In genomic region chr22:31092161-31092560, GRCh38 we compare ENCODE assay signal across 24 cellular contexts. TPM values are rescaled to one million over a fixed set of nuclear protein-coding genes. Genes with fewer than 3 reads are reported as not detected.
DNase-seq lines count a peak whose midpoint lies in the region; ATAC-seq lines count a peak whose summit lies in the region.
"Had no signal": no experiment of that assay in that cellular context is flagged by ENCODE, and none has a peak within 500 bp of the region (broad histone marks: within the 10 kb centered on the region; RNA-seq: fewer than 3 reads in every experiment).

No MANE protein-coding gene starts in this region.

- intact Hi-C loops in right cardiac atrium (cut with DNase I) (loop anchor here in 2 of 4 donors (5.0 kb wide), 1 partner anchor 55 kb away; no protein-coding TSS in a partner anchor), Right ventricle myocardium inferior (cut with DNase I) (no loop called here)

- H3K27me3 ChIP-seq in right cardiac atrium (ENCODE audit: control insufficient read depth, insufficient read depth) (no peaks in the 10 kb centered on the region), rectal smooth muscle tissue (ENCODE audit: control insufficient read depth, insufficient read depth, low read length) (no peaks in the 10 kb centered on the region)
- H3K27me3 ChIP-seq: MG63 had no signal

- WGBS in right cardiac atrium, result 96% methylated on average over 9 of the region's 9 CpGs

- H3K4me1 ChIP-seq in right cardiac atrium (ENCODE audit: control insufficient read depth, insufficient read depth, low read length), result no peaks in the 10 kb centered on the region
- H3K4me1 ChIP-seq in rectal smooth muscle tissue (ENCODE audit: control insufficient read depth, insufficient read depth, low read length), result peaks cover 38% of the 10 kb centered on the region

- peak in 2 of 3 donors; percentile 31 to 40 for DNase-seq in right cardiac atrium
- DNase-seq in Right ventricle myocardium inferior (ENCODE audit: missing footprints), result no peak
- DNase-seq in ecto neural progenitor cell (ENCODE audit: low spot score), result peak; percentile 37
- DNase-seq in COLO829 (ENCODE audit: low spot score), result no peak
- no peak for DNase-seq in COLO668 (lab: John Stamatoyannopoulos, UW; ENCODE audit: unreplicated experiment)
- no peak for DNase-seq in SW 1271 (lab: John Stamatoyannopoulos, UW)
- no peak for DNase-seq in medulla oblongata (ENCODE audit: extremely low spot score)
- DNase-seq: activated CD8-positive, alpha-beta memory T cell treated with anti-CD3 and anti-CD28 coated beads, Interleukin-2, amount 50 U/mL, for 48 hours; activated effector memory CD4-positive, alpha-beta T cell treated with Interleukin-2 at 50 U/mL for 16 hours; activated naive CD8-positive, alpha-beta T cell treated with anti-CD3 and anti-CD28 coated beads, Interleukin-2, amount 50 U/mL, for 24 hours; CD4-positive, alpha-beta T cell; DMS79 treated with DMSO at 0.1 percent for 48 hours; kidney glomerular epithelial cell; MG63; NCI-H146; NCI-H774; SHP77 treated with DMSO at 0.1 percent for 48 hours; small intestine; stimulated activated naive CD8-positive, alpha-beta T cell treated with anti-CD3 and anti-CD28 coated beads, Interleukin-15, amount 100 ng/mL, for 72 hours had no signal

- H3K4me3 ChIP-seq in right cardiac atrium (ENCODE audit: low read length) (no peak overlapping the region), rectal smooth muscle tissue (ENCODE audit: low read length) (peak overlapping the region; percentile 55)
- H3K4me3 ChIP-seq: MG63 had no signal

- H3K27ac ChIP-seq in right cardiac atrium (ENCODE audit: low read length) (no peak overlapping the region), rectal smooth muscle tissue (ENCODE audit: low read depth, low read length) (peak overlapping the region; percentile 99)
- H3K27ac ChIP-seq: VCaP had no signal

- ATAC-seq in right cardiac atrium (no peak), Right ventricle myocardium inferior (no peak)
- ATAC-seq: activated naive CD8-positive, alpha-beta T cell treated with anti-CD3 and anti-CD28 coated beads, Interleukin-2, amount 50 U/mL, for 24 hours; stimulated activated naive CD8-positive, alpha-beta T cell treated with anti-CD3 and anti-CD28 coated beads, Interleukin-15, amount 100 ng/mL, for 72 hours had no signal

- H3K9ac ChIP-seq in rectal smooth muscle tissue (ENCODE audit: low read length), result peak overlapping the region; percentile 71

- peaks cover 48% of the 10 kb centered on the region for H3K36me3 ChIP-seq in rectal smooth muscle tissue (ENCODE audit: control insufficient read depth, insufficient read depth, low read length)

- no peaks in the 10 kb centered on the region for H3K9me3 ChIP-seq in right cardiac atrium (ENCODE audit: control insufficient read depth, low read length)
- H3K9me3 ChIP-seq: MG63 had no signal

RNA-seq across cellular contexts. Expression of gene SMTN, which starts 11.0 kb away (rescaled TPM):
- total RNA-seq in right cardiac atrium (100 to 1,000 TPM; 156 to 233 (median 217) TPM), Right ventricle myocardium inferior (250 TPM)
- polyA plus RNA-seq in right cardiac atrium, result 192 TPM

RNA-seq across cellular contexts. Expression of gene SELENOM, which starts 15.2 kb away (rescaled TPM):
- total RNA-seq in right cardiac atrium (100 to 1,000 TPM; 167 to 205 (median 176) TPM), Right ventricle myocardium inferior (48.2 TPM)
- 219 TPM for polyA plus RNA-seq in right cardiac atrium

RNA-seq across cellular contexts. Expression of gene INPP5J, which starts 30.6 kb away (rescaled TPM):
- total RNA-seq in right cardiac atrium, result 10 to 100 TPM; 28.8 to 62.1 (median 50.7) TPM
- 28.9 TPM for polyA plus RNA-seq in right cardiac atrium
- 16.6 TPM for total RNA-seq in Right ventricle myocardium inferior

RNA-seq across cellular contexts. Expression of gene PLA2G3, which starts 48.1 kb away (rescaled TPM):
- total RNA-seq in right cardiac atrium, result not detected
- polyA plus RNA-seq in right cardiac atrium, result not detected
- total RNA-seq in Right ventricle myocardium inferior, result not detected
- total RNA-seq: CD4-positive, alpha-beta T cell; epithelial cell of proximal tubule; H4; mesenteric fat pad had no signal

Comparison
In these comparisons a context has a peak if more than half of its experiments do, and no peak if none do; other contexts are left out.
1. DNase-seq: peak in right cardiac atrium (2 of 3) and ecto neural progenitor cell (single experiment); none in Right ventricle myocardium inferior (single experiment), COLO829 (single experiment), COLO668 (single experiment), SW 1271 (0 of 2) and medulla oblongata (single experiment).